19 cellular contexts compared by ENCODE assay signal in genomic region chr10:60908896-60909295, GRCh38. TPM values are rescaled to one million over a fixed set of nuclear protein-coding genes. Genes with fewer than 3 reads are reported as not detected.
A peak's percentile ranks its signal among the peaks of the same experiment; 100 is the strongest.
DNase-seq lines count a peak whose midpoint lies in the region; ATAC-seq, FAIRE-seq and TF ChIP-seq lines count a peak whose summit lies in the region.
"Had no signal": no experiment of that assay in that cellular context is flagged by ENCODE, and none has a peak within 500 bp of the region (broad histone marks: within the 10 kb centered on the region; RNA-seq: fewer than 3 reads in every experiment).

No MANE protein-coding gene starts in this region.

- WGBS in HepG2 (ENCODE audit: low lambda C conversion rate), result 93% methylated on average over 6 of the region's 6 CpGs

- H3K4me3 ChIP-seq in right atrium auricular region (no peak overlapping the region), HepG2 (replicated peaks in 1 of 3; ENCODE audit: insufficient read depth in 1 of 3, low read depth in 2 of 3, low read length in 3 of 3) (no peak overlapping the region)
- H3K4me3 ChIP-seq: PC-9 had no signal

- ATAC-seq in Right ventricle myocardium inferior (no peak), HepG2 (peak; percentile 47; the same call in 2 of the 3 replicates)
- ATAC-seq: HCT116 had no signal

- H3K4me3 Mint-ChIP-seq in activated CD4-positive, alpha-beta T cell treated with anti-CD3 and anti-CD28 coated beads, Interleukin-2, amount 10 ng/mL, durations not matched to agents 24 days and 14 days, result no peak overlapping the region
- H3K4me3 Mint-ChIP-seq: CD14-positive monocyte had no signal

- intact Hi-C loops in Right ventricle myocardium inferior (cut with DNase I) (no loop called here), HepG2 (cut with micrococcal nuclease; ENCODE audit: unreplicated experiment) (loop anchor here (5.0 kb wide), 1 partner anchor 33 kb away; the partner anchor contains the start of gene RHOBTB1)
- intact Hi-C loops in activated CD4-positive, alpha-beta T cell treated with anti-CD3 and anti-CD28 coated beads, Interleukin-2, amount 10 ng/mL, durations not matched to agents 24 days and 14 days (cut with micrococcal nuclease), result no loop called here

- peaks cover 10% of the 10 kb centered on the region for H3K4me1 Mint-ChIP-seq in activated CD4-positive, alpha-beta T cell treated with anti-CD3 and anti-CD28 coated beads, Interleukin-2, amount 10 ng/mL, durations not matched to agents 24 days and 14 days

- H3K36me3 Mint-ChIP-seq in activated CD4-positive, alpha-beta T cell treated with anti-CD3 and anti-CD28 coated beads, Interleukin-2, amount 10 ng/mL, durations not matched to agents 24 days and 14 days (ENCODE audit: low read depth), result no peaks in the 10 kb centered on the region

- H3K4me2 ChIP-seq in HepG2 (ENCODE audit: low read depth, low read length), result no peak overlapping the region
- H3K4me2 ChIP-seq: PC-9 had no signal

- peaks cover 0 to 80% of the 10 kb centered on the region in 2 donors for H3K4me1 ChIP-seq in right atrium auricular region
- peaks cover 12% of the 10 kb centered on the region for H3K4me1 ChIP-seq in HepG2 (ENCODE audit: insufficient read depth, low read length)
- H3K4me1 ChIP-seq: Caco-2 had no signal

- H3K27me3 ChIP-seq in right atrium auricular region, result no peaks in the 10 kb centered on the region
- no peaks in the 10 kb centered on the region for H3K27me3 ChIP-seq in HepG2 (ENCODE audit: control insufficient read depth in 1 of 2, insufficient read depth in 2 of 2, low read length in 2 of 2)

- H3K9me3 ChIP-seq in right atrium auricular region, result no peaks in the 10 kb centered on the region
- H3K9me3 ChIP-seq in HepG2 (ENCODE audit: low read length), result no peaks in the 10 kb centered on the region
- H3K9me3 ChIP-seq: Caco-2 had no signal

- H3K79me2 ChIP-seq in HepG2 (ENCODE audit: insufficient read depth, low read length), result no peaks in the 10 kb centered on the region

- DNase-seq in right atrium auricular region (ENCODE audit: low spot score) (no peak), Right ventricle myocardium inferior (ENCODE audit: missing footprints) (no peak), HepG2 (ENCODE audit: low spot score) (peak; percentile 30), renal cortical epithelial cell (ENCODE audit: low read depth) (peak; percentile 31), cerebellar nuclear complex (lab: John Stamatoyannopoulos, UW) (no peak), SW480 (ENCODE audit: low spot score) (no peak), erythroblast (lab: John Stamatoyannopoulos, UW) (no peak)
- no peak for DNase-seq in activated CD4-positive, alpha-beta T cell treated with anti-CD3 and anti-CD28 coated beads, Interleukin-2, amount 10 ng/mL, durations not matched to agents 24 days and 14 days
- DNase-seq: Caco-2, DMS53, IMR-90, NCI-H1417 treated with DMSO at 0.1 percent for 48 hours, NCI-H2029, NCI-H2171 treated with DMSO at 0.1 percent for 48 hours, NCI-H774, PC-9 had no signal

- TF ChIP-seq POLR2A in HepG2 (IDR thresholded peaks at IDR 0.05; ENCODE audit: insufficient read depth in 1 of 2, low read depth in 2 of 2, low read length in 2 of 2) (no peak), erythroblast (IDR thresholded peaks at IDR 0.05; ENCODE audit: low read length) (no peak)

- POLR2A ChIA-PET in HepG2 (lab: Yijun Ruan, JAX), result no interaction called here

- no peaks in the 10 kb centered on the region for H4K20me1 ChIP-seq in HepG2 (ENCODE audit: insufficient read depth, low read length)

- peaks cover 4% of the 10 kb centered on the region for H3K9me3 Mint-ChIP-seq in activated CD4-positive, alpha-beta T cell treated with anti-CD3 and anti-CD28 coated beads, Interleukin-2, amount 10 ng/mL, durations not matched to agents 24 days and 14 days

- H3K9ac ChIP-seq in HepG2 (ENCODE audit: insufficient read depth, low read depth, low read length), result no peak overlapping the region

- FAIRE-seq in HepG2 (lab: Jason Lieb, UNC), result no peak
- FAIRE-seq: A204.1 had no signal

- BruUV-seq in HepG2 (replicated peaks; lab: Mats Ljungman, UMichigan), result no TSS peak

- in situ Hi-C loops in HepG2 (cut with HindIII; ENCODE audit: extremely low pct_ligation_motif_present, low pct_unique_long_range_greater_than_20kb), result no loop called here

- TF ChIP-seq CTCF in right atrium auricular region (IDR thresholded peaks at IDR 0.05), result no peak
- no peak for TF ChIP-seq CTCF in HepG2 (CRISPR knock-in tag; IDR thresholded peaks at IDR 0.05)

- no peak for TF ChIP-seq RAD21 in HepG2 (CRISPR knock-in tag; IDR thresholded peaks at IDR 0.05)

- TF ChIP-seq EP300 in HepG2 (IDR thresholded peaks at IDR 0.05; ENCODE audit: low read depth in 2 of 2, low read length in 2 of 2), result 0 out of 4 replicates have a peak, but pooled peaks of 1 of the 2 experiments have one; percentile 4
- TF ChIP-seq EP300 in HepG2 (CRISPR knock-in tag; IDR thresholded peaks at IDR 0.05; ENCODE audit: borderline replicate concordance), result no peak

- CTCF ChIA-PET in HepG2 (lab: Yijun Ruan, JAX; ENCODE audit: low intra/inter-chr PET ratio, low total read pairs), result no interaction called here

- H2AFZ ChIP-seq in HepG2 (ENCODE audit: low read length), result no peak overlapping the region
- H2AFZ ChIP-seq: PC-9 had no signal

- H3K27ac Mint-ChIP-seq in activated CD4-positive, alpha-beta T cell treated with anti-CD3 and anti-CD28 coated beads, Interleukin-2, amount 10 ng/mL, durations not matched to agents 24 days and 14 days, result no peak overlapping the region
- H3K27ac Mint-ChIP-seq: CD14-positive monocyte had no signal

- H3K27ac ChIP-seq in right atrium auricular region (peak overlapping the region; percentile 20 to 80), HepG2 (ENCODE audit: extremely low read length, insufficient read depth, low read length) (no peak overlapping the region)
- H3K27ac ChIP-seq: PC-9 had no signal

- H3K36me3 ChIP-seq in right atrium auricular region (no peaks in the 10 kb centered on the region), HepG2 (replicated peaks in 1 of 2; ENCODE audit: control insufficient read depth in 1 of 2, insufficient read depth in 2 of 2, low read length in 2 of 2) (peaks cover 11 to 46% of the 10 kb centered on the region in 2 experiments)

- H3K27me3 Mint-ChIP-seq in activated CD4-positive, alpha-beta T cell treated with anti-CD3 and anti-CD28 coated beads, Interleukin-2, amount 10 ng/mL, durations not matched to agents 24 days and 14 days, result peaks cover 15% of the 10 kb centered on the region

TF ChIP-seq in HepG2, 621 proteins besides CTCF, POLR2A, EP300 and RAD21 (continues in another document):
- TF ChIP-seq TEAD3 (CRISPR knock-in tag; optimal IDR thresholded peaks at IDR 0.05; ENCODE audit: borderline replicate concordance), result peak; percentile 16
- TF ChIP-seq ZNF546 (CRISPR knock-in tag; conservative IDR thresholded peaks at IDR 0.05), result no peak
- TF ChIP-seq HNF4A (CRISPR knock-in tag; IDR thresholded peaks at IDR 0.05), result peak; percentile 28; the same call in 1 of the 2 replicates
- no peak for TF ChIP-seq ZNF253 (CRISPR knock-in tag; IDR thresholded peaks at IDR 0.05; ENCODE audit: borderline replicate concordance)
- no peak for TF ChIP-seq MATR3 (CRISPR knock-in tag; IDR thresholded peaks at IDR 0.05)
- no peak for TF ChIP-seq ZNF616 (CRISPR knock-in tag; IDR thresholded peaks at IDR 0.05; ENCODE audit: low read depth)
- TF ChIP-seq ZNF883 (CRISPR knock-in tag; IDR thresholded peaks at IDR 0.05; ENCODE audit: not compliant biosample characterization), result no peak

RNA-seq across cellular contexts. Expression of gene RHOBTB1, which starts 35.1 kb away (rescaled TPM):
- 10 to 100 TPM; 13.2 to 16.8 TPM for total RNA-seq in right atrium auricular region
- 12.1 TPM for total RNA-seq in Right ventricle myocardium inferior
- 59.5 and 80.6 TPM in 2 replicates for total RNA-seq in HepG2 (2016; rRNA removed; fragmentation: Illumina TruSeq; extraction: Trizol)
- total RNA-seq in HepG2 (2016; cell fraction: cytosol; rRNA removed; fragmentation: Illumina TruSeq; extraction: Trizol; ENCODE audit: low read depth), result 7.7 and 10.8 TPM in 2 replicates
- total RNA-seq in HepG2 (2016; cell fraction: insoluble cytoplasmic fraction; rRNA removed; fragmentation: Illumina TruSeq; extraction: Trizol), result 59.9 and 79.4 TPM in 2 replicates
- 31.0 and 34.2 TPM in 2 replicates for total RNA-seq in HepG2 (2016; cell fraction: membrane; rRNA removed; fragmentation: Illumina TruSeq; extraction: Trizol)
- total RNA-seq in HepG2 (2016; cell fraction: nucleus; rRNA removed; fragmentation: Illumina TruSeq; extraction: Trizol), result 53.4 and 63.5 TPM in 2 replicates
- polyA plus RNA-seq in HepG2 (2011; rRNA removed), result 13.0 and 18.8 TPM in 2 replicates
- polyA plus RNA-seq in HepG2 (2011; cell fraction: cytosol; rRNA removed), result 11.3 and 11.5 TPM in 2 replicates
- 27.3 and 37.7 TPM in 2 replicates for polyA plus RNA-seq in HepG2 (2011; cell fraction: nucleus; rRNA removed)
- 10.7 and 10.9 TPM in 2 replicates for polyA plus RNA-seq in HepG2 (2012)
- 4.3 and 4.9 TPM in 2 replicates for polyA plus RNA-seq in HepG2 (2016; cell fraction: cytosol; fragmentation: Illumina TruSeq; extraction: Trizol; ENCODE audit: low read depth)
- polyA plus RNA-seq in HepG2 (2016; cell fraction: insoluble cytoplasmic fraction; fragmentation: Illumina TruSeq; extraction: Trizol; ENCODE audit: low read depth), result 57.8 and 61.6 TPM in 2 replicates
- 14.8 and 14.9 TPM in 2 replicates for polyA plus RNA-seq in HepG2 (2016; cell fraction: membrane; fragmentation: Illumina TruSeq; extraction: Trizol; ENCODE audit: low read depth)
- 58.3 and 64.1 TPM in 2 replicates for polyA plus RNA-seq in HepG2 (2016; cell fraction: nucleus; fragmentation: Illumina TruSeq; extraction: Trizol; ENCODE audit: insufficient read depth, low read depth)
- 19.3 and 21.6 TPM in 2 replicates for polyA minus RNA-seq in HepG2 (2011; rRNA and poly(A)+ RNA removed; ENCODE audit: low replicate concordance)
- polyA minus RNA-seq in HepG2 (2011; cell fraction: cytosol; rRNA and poly(A)+ RNA removed), result 8.8 and 15.0 TPM in 2 replicates
- polyA minus RNA-seq in HepG2 (2011; cell fraction: nucleus; rRNA and poly(A)+ RNA removed), result 37.7 and 46.2 TPM in 2 replicates
- total RNA-seq in renal cortical epithelial cell, result 23.2 and 32.3 TPM in 2 replicates
- total RNA-seq in activated CD4-positive, alpha-beta T cell treated with anti-CD3 and anti-CD28 coated beads, Interleukin-2, amount 10 ng/mL, durations not matched to agents 24 days and 14 days, result 0.69 TPM in 1 of 2 replicates, not detected in the other

Comparison
In these comparisons a context has a peak if more than half of its experiments do, and no peak if none do; other contexts are left out.
1. DNase-seq: peak in HepG2 (single experiment) and renal cortical epithelial cell (single experiment); none in right atrium auricular region (single experiment), Right ventricle myocardium inferior (single experiment), activated CD4-positive, alpha-beta T cell treated with anti-CD3 and anti-CD28 coated beads, Interleukin-2, amount 10 ng/mL, durations not matched to agents 24 days and 14 days (single experiment), cerebellar nuclear complex (0 of 2), SW480 (single experiment) and erythroblast (0 of 2).